In the genomic region with DNA sequence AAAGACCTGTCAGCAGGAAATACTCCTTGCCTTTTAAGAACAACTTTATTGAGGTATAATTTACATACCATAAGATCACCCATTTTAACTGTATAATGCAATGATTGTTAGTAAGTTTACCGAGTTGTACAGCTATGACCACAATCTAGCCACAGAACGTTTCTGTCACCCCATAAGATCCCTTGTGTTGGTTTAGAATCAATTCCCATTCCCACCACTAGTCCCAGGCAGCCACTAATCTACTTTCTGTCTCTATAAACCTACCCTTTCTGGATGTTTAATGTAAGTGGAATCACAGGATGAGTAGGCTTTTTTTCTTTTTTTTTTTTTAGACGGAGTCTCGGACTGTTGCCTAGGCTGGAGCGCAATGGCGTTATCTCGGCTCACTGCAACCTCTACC, we compare ENCODE assay signal across 11 cellular contexts. TPM values are rescaled to one million over a fixed set of nuclear protein-coding genes. Genes with fewer than 3 reads are reported as not detected.
DNase-seq lines count a peak whose midpoint lies in the region; ATAC-seq, FAIRE-seq and TF ChIP-seq lines count a peak whose summit lies in the region.
"Had no signal": no experiment of that assay in that cellular context is flagged by ENCODE, and none has a peak within 500 bp of the region (broad histone marks: within the 10 kb centered on the region; RNA-seq: fewer than 3 reads in every experiment).

No MANE protein-coding gene starts in this region.

- no peak for ATAC-seq in gastrocnemius medialis
- no peak for ATAC-seq in GM18511 (IDR thresholded peaks at IDR 0.05; ENCODE audit: unreplicated experiment)

- H3K27me3 ChIP-seq in gastrocnemius medialis (no peaks in the 10 kb centered on the region), small intestine (ENCODE audit: control insufficient read depth in 2 of 2, insufficient read depth in 2 of 2, low read length in 2 of 2) (no peaks in the 10 kb centered on the region)

- no peak for TF ChIP-seq POLR2A in gastrocnemius medialis (IDR thresholded peaks at IDR 0.05)

- H3K4me3 Mint-ChIP-seq in nephron progenitor cell: no peak overlapping the region

- no peak for FAIRE-seq in small intestine (lab: Jason Lieb, UNC)

- 84 to 90% (median 89%) methylated on average over 7 of the region's 7 CpGs for WGBS in small intestine, 3 donors

- no peaks in the 10 kb centered on the region for H3K9me3 ChIP-seq in gastrocnemius medialis
- H3K9me3 ChIP-seq in small intestine (ENCODE audit: control insufficient read depth, low read depth): no peaks in the 10 kb centered on the region
- H3K9me3 ChIP-seq: prostate gland had no signal

- H3K4me3 ChIP-seq in astrocyte of the spinal cord (ENCODE audit: low read depth, low read length) (no peak overlapping the region), gastrocnemius medialis (no peak overlapping the region), small intestine (ENCODE audit: low read depth in 1 of 2, low read length in 2 of 2) (no peak overlapping the region)
- H3K4me3 ChIP-seq: prostate gland, SK-N-MC had no signal

- H3K27ac ChIP-seq in gastrocnemius medialis (no peak overlapping the region), small intestine (ENCODE audit: low read depth in 1 of 2, low read length in 1 of 2) (no peak overlapping the region)
- H3K27ac ChIP-seq: prostate gland, SK-N-MC had no signal

- H3K36me3 ChIP-seq in gastrocnemius medialis (no peaks in the 10 kb centered on the region), small intestine (ENCODE audit: control insufficient read depth in 2 of 2, insufficient read depth in 2 of 2, low read length in 2 of 2) (no peaks in the 10 kb centered on the region)
- H3K36me3 ChIP-seq: prostate gland had no signal

- intact Hi-C loops in gastrocnemius medialis (cut with DNase I; ENCODE audit: low total_unique reads): no loop called here

- H3K9me3 Mint-ChIP-seq in nephron progenitor cell: no peaks in the 10 kb centered on the region

- in situ Hi-C loops in astrocyte of the spinal cord (cut with HindIII; ENCODE audit: low sequenced_read_pairs): no loop called here
- in situ Hi-C loops in gastrocnemius medialis (cut with MboI; ENCODE audit: low sequenced_read_pairs in 4 of 4): loop anchor here in 3 of 4 donors (10.0 to 25.0 kb wide), 2 partner anchors 171 to 173 kb away; no protein-coding TSS in a partner anchor

- no peaks in the 10 kb centered on the region for H3K27me3 Mint-ChIP-seq in nephron progenitor cell (ENCODE audit: low read depth, poor library complexity)

- POLR2A ChIA-PET in HEK293T (lab: Yijun Ruan, JAX): no interaction called here

- peak; percentile 42 for DNase-seq in D341Med (ENCODE audit: low spot score)
- DNase-seq in HEK293T (ENCODE audit: extremely low spot score): peak; percentile 40
- DNase-seq in astrocyte of the spinal cord (ENCODE audit: low read depth, low spot score): no peak
- DNase-seq in nephron progenitor cell: no peak
- DNase-seq in gastrocnemius medialis: no peak
- no peak for DNase-seq in small intestine
- DNase-seq: islet precursor cell, NCI-H1930 had no signal

- TF ChIP-seq CTCF in astrocyte of the spinal cord (IDR thresholded peaks at IDR 0.05; ENCODE audit: low read depth, low read length) (peak; percentile 37), nephron progenitor cell (IDR thresholded peaks at IDR 0.05) (peak; percentile 14), gastrocnemius medialis (IDR thresholded peaks at IDR 0.05 in 4 of 5, conservative IDR thresholded peaks at IDR 0.05 in 1 of 5) (no peak)

- H3K4me1 Mint-ChIP-seq in nephron progenitor cell: peaks cover 10% of the 10 kb centered on the region

- peaks cover 8 to 11% of the 10 kb centered on the region in 2 donors for H3K4me1 ChIP-seq in gastrocnemius medialis
- peaks cover 0 to 5% of the 10 kb centered on the region in 2 donors for H3K4me1 ChIP-seq in small intestine (ENCODE audit: control insufficient read depth in 2 of 2, insufficient read depth in 1 of 2, low read depth in 1 of 2, low read length in 1 of 2)
- H3K4me1 ChIP-seq: prostate gland had no signal

- H3K27ac Mint-ChIP-seq in nephron progenitor cell: no peak overlapping the region

- CTCF ChIA-PET in HEK293T (lab: Yijun Ruan, JAX): interaction anchor here (1.0 to 2.1 kb wide), 2 partner anchors 12 to 17 kb away, joined by 3 to 5 read pairs; no protein-coding TSS in a partner anchor

- H3K36me3 Mint-ChIP-seq in nephron progenitor cell (ENCODE audit: low read depth): peaks cover 35% of the 10 kb centered on the region

TF ChIP-seq in HEK293T, 16 proteins besides CTCF, POLR2A, EP300 and RAD21:
- no peak for TF ChIP-seq LEF1 (IDR thresholded peaks at IDR 0.05; ENCODE audit: borderline replicate concordance)
- TF ChIP-seq FOXM1 (IDR thresholded peaks at IDR 0.05; ENCODE audit: borderline replicate concordance): no peak
- TF ChIP-seq NFRKB (IDR thresholded peaks at IDR 0.05): no peak
- no peak for TF ChIP-seq CTBP1 (IDR thresholded peaks at IDR 0.05; ENCODE audit: borderline replicate concordance)
- TF ChIP-seq TARDBP (IDR thresholded peaks at IDR 0.05): no peak
- TF ChIP-seq ELF4 (IDR thresholded peaks at IDR 0.05): no peak
- TF ChIP-seq, protein P1, sequence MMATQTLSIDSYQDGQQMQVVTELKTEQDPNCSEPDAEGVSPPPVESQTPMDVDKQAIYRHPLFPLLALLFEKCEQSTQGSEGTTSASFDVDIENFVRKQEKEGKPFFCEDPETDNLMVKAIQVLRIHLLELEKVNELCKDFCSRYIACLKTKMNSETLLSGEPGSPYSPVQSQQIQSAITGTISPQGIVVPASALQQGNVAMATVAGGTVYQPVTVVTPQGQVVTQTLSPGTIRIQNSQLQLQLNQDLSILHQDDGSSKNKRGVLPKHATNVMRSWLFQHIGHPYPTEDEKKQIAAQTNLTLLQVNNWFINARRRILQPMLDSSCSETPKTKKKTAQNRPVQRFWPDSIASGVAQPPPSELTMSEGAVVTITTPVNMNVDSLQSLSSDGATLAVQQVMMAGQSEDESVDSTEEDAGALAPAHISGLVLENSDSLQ (IDR thresholded peaks at IDR 0.05): no peak
- no peak for TF ChIP-seq ARNT (IDR thresholded peaks at IDR 0.05)
- TF ChIP-seq FOXK2 (IDR thresholded peaks at IDR 0.05): no peak
- TF ChIP-seq FOXA1 (IDR thresholded peaks at IDR 0.05): no peak
- TF ChIP-seq SUZ12 (IDR thresholded peaks at IDR 0.05): no peak
- no peak for TF ChIP-seq SP1 (IDR thresholded peaks at IDR 0.05)
- TF ChIP-seq BHLHE40 (IDR thresholded peaks at IDR 0.05; ENCODE audit: borderline replicate concordance): no peak
- TF ChIP-seq L3MBTL2 (conservative IDR thresholded peaks at IDR 0.05): no peak
- TF ChIP-seq ZNF384 (IDR thresholded peaks at IDR 0.05): no peak
- TF ChIP-seq HDGF (IDR thresholded peaks at IDR 0.05; ENCODE audit: borderline replicate concordance): no peak

RNA-seq across cellular contexts. Expression of a gene that starts 4.4 kb away (rescaled TPM):
- 10 to 100 TPM; 13.5 to 20.7 (median 17.5) TPM for total RNA-seq in gastrocnemius medialis
- 10 to 100 TPM in 1 of 3 donors, 1 to 10 TPM in 2; 2.7 to 22.4 (median 3.2) TPM for polyA plus RNA-seq in small intestine

RNA-seq across cellular contexts. Expression of a gene that starts 15.2 kb away (rescaled TPM):
- 10 to 100 TPM; 13.3 to 30.0 (median 17.9) TPM for total RNA-seq in gastrocnemius medialis
- 10 to 100 TPM in 1 of 3 donors, 1 to 10 TPM in 2; 1.3 to 11.0 (median 7.0) TPM for polyA plus RNA-seq in small intestine

Comparison
In these comparisons a context has a peak if more than half of its experiments do, and no peak if none do; other contexts are left out.
1. DNase-seq: peak in D341Med (single experiment) and HEK293T (single experiment); none in astrocyte of the spinal cord (single experiment), nephron progenitor cell (single experiment), gastrocnemius medialis (0 of 2) and small intestine (single experiment).
2. CTCF ChIP-seq: peak in astrocyte of the spinal cord (single experiment) and nephron progenitor cell (single experiment); none in gastrocnemius medialis (0 of 5).